ENCODE assay signal across 10 cellular contexts in the genomic region with DNA sequence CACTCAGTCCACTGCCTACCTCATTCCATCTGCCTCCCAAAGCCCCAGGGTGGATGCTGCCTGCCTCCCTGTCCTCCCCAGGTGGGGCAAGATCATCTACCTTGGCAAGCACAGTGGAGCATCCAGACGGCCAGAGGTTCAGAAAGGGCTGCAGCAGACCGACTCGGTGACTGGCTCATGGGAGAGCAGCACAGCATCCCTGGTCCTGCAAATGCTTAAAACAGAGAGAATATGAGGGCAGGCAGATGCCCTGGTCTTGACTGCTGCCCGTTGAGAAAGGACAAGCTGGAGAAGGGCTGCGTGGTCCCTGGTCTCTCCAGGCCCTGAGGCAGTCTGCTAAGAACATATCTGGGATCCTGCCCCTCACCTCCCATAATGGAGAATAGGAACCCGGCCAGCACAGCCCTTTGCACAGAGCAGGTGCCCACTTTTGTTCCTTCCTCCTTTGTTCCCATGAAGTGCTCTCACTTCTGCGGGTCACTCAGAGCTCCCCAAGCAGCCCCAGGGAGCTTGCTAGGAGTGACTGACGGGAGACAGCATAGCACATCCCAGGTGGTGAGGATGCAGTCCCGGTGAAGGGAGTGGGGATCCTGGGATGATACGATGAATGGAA. TPM values are rescaled to one million over a fixed set of nuclear protein-coding genes. Genes with fewer than 3 reads are reported as not detected.
DNase-seq lines count a peak whose midpoint lies in the region; ATAC-seq and TF ChIP-seq lines count a peak whose summit lies in the region.
"Had no signal": no experiment of that assay in that cellular context is flagged by ENCODE, and none has a peak within 500 bp of the region (broad histone marks: within the 10 kb centered on the region; RNA-seq: fewer than 3 reads in every experiment).

No MANE protein-coding gene starts in this region.

- TF ChIP-seq POLR2A in breast epithelium (IDR thresholded peaks at IDR 0.05), result no peak

- peak overlapping the region; percentile 86 for H3K4me3 ChIP-seq in AG09309 (ENCODE audit: control insufficient read depth, low read depth, low read length)
- peak overlapping the region; percentile 71 for H3K4me3 ChIP-seq in HL-60 (replicated peaks; ENCODE audit: insufficient read depth, low read length)
- peak overlapping the region; percentile 70 to 97 (median 75) for H3K4me3 ChIP-seq in breast epithelium
- no peak overlapping the region for H3K4me3 ChIP-seq in WERI-Rb-1 (ENCODE audit: low read depth, low read length)

- H3K27me3 Mint-ChIP-seq in naive B cell, result peaks cover 0 to 5% (median 0%) of the 10 kb centered on the region in 3 donors

- H3K36me3 Mint-ChIP-seq in naive B cell, result peaks cover 13 to 34% of the 10 kb centered on the region in 2 donors

- no peaks in the 10 kb centered on the region for H3K9me3 ChIP-seq in breast epithelium
- no peaks in the 10 kb centered on the region for H3K9me3 ChIP-seq in WERI-Rb-1 (ENCODE audit: severe bottlenecking)

- H3K36me3 ChIP-seq in breast epithelium (peaks cover 5% of the 10 kb centered on the region), WERI-Rb-1 (no peaks in the 10 kb centered on the region)

- peaks cover 46 to 61% (median 58%) of the 10 kb centered on the region in 3 donors for H3K4me1 Mint-ChIP-seq in naive B cell

- H3K27ac ChIP-seq in HL-60 (replicated peaks) (no peak overlapping the region), breast epithelium (peak overlapping the region; percentile 93 to 98), WERI-Rb-1 (no peak overlapping the region)

- H3K4me3 Mint-ChIP-seq in naive B cell, result peak overlapping the region; percentile 85 to 98 (median 95)

- no peak for TF ChIP-seq CTCF in AG09309 (IDR thresholded peaks at IDR 0.05; ENCODE audit: control insufficient read depth, insufficient read depth, low read depth, low read length, missing control alignments)
- no peak for TF ChIP-seq CTCF in HL-60 (IDR thresholded peaks at IDR 0.05; ENCODE audit: insufficient read depth, low read length)
- no peak for TF ChIP-seq CTCF in breast epithelium (IDR thresholded peaks at IDR 0.05)
- TF ChIP-seq CTCF in WERI-Rb-1 (IDR thresholded peaks at IDR 0.05; ENCODE audit: low read depth, low read length), result no peak

- intact Hi-C loops in breast epithelium (cut with DNase I; ENCODE audit: low total_unique reads), result no loop called here

- H3K27me3 ChIP-seq in HL-60 (ENCODE audit: insufficient read depth, poor library complexity, severe bottlenecking) (no peaks in the 10 kb centered on the region), breast epithelium (no peaks in the 10 kb centered on the region), WERI-Rb-1 (ENCODE audit: insufficient read depth, low read depth, severe bottlenecking) (peaks cover 28% of the 10 kb centered on the region)

- DNase-seq in AG09309 (ENCODE audit: low read depth), result no peak
- no peak for DNase-seq in HL-60 (ENCODE audit: low read depth in 1 of 2, low spot score in 1 of 2)
- DNase-seq in breast epithelium (ENCODE audit: low spot score in 2 of 2), result no peak
- DNase-seq in naive B cell, result no peak
- no peak for DNase-seq in DMS153 (lab: John Stamatoyannopoulos, UW)
- DNase-seq in DMS153 treated with DMSO at 0.1 percent for 48 hours (lab: John Stamatoyannopoulos, UW; ENCODE audit: unreplicated experiment), result no peak
- no peak for DNase-seq in WERI-Rb-1
- DNase-seq: islet precursor cell, NCI-H2081 treated with DMSO at 0.1 percent for 48 hours had no signal

- H3K27ac Mint-ChIP-seq in naive B cell, result peak overlapping the region; percentile 95 to 99 (median 98)

- no peaks in the 10 kb centered on the region for H3K9me3 Mint-ChIP-seq in naive B cell

- no peak for ATAC-seq in naive B cell (ENCODE audit: low read depth in 2 of 2)
- no peak for ATAC-seq in GM19455 (IDR thresholded peaks at IDR 0.05; ENCODE audit: unreplicated experiment)

- no peaks in the 10 kb centered on the region for H3K4me1 ChIP-seq in breast epithelium

RNA-seq across cellular contexts. Expression of a gene that starts 1.4 kb away (rescaled TPM):
- total RNA-seq in breast epithelium, result 10 to 100 TPM; 48.2 to 62.3 (median 61.8) TPM
- polyA plus RNA-seq in naive B cell (ENCODE audit: low read depth in 6 of 6), result 100 to 1,000 TPM in 5 of 6 donors, 10 to 100 TPM in 1; 98.0 to 134 (median 102) TPM

RNA-seq across cellular contexts. Expression of a gene that starts 30.3 kb away (rescaled TPM):
- total RNA-seq in breast epithelium, result 10 to 100 TPM; 13.2 to 20.0 (median 17.4) TPM
- 1 to 10 TPM in 3 of 6 donors, under 1 TPM in 2, not detected in 1; 0.35 to 4.2 (median 1.6) TPM for polyA plus RNA-seq in naive B cell (ENCODE audit: low read depth in 6 of 6)

Comparison
In these comparisons a context has a peak if more than half of its experiments do, and no peak if none do; other contexts are left out.
1. H3K27ac ChIP-seq: peak in breast epithelium (2 of 2); none in HL-60 (single experiment) and WERI-Rb-1 (single experiment).